Comparison of ENCODE assay signal across 29 cellular contexts in genomic region chr1:72056516-72056915, GRCh38.
"Had no signal": no experiment of that assay in that cellular context is flagged by ENCODE, and none has a peak within 500 bp of the region (broad histone marks: within the 10 kb centered on the region; RNA-seq: fewer than 3 reads in every experiment).

No MANE protein-coding gene starts in this region.

- ATAC-seq: effector memory CD8-positive, alpha-beta T cell; esophagus mucosa; foreskin keratinocyte; gastrocnemius medialis; gastroesophageal sphincter; heart left ventricle; heart right ventricle had no signal

- H3K4me1 Mint-ChIP-seq: endodermal cell had no signal

- H3K4me2 ChIP-seq: hepatocyte had no signal

- DNase-seq: colonic mucosa; cortex of kidney; dermis blood vessel endothelial cell; dorsolateral prefrontal cortex; effector CD4-positive, alpha-beta T cell; effector CD8-positive, alpha-beta T cell; effector memory CD4-positive, alpha-beta T cell; effector memory CD8-positive, alpha-beta T cell; endodermal cell; erythroblast; esophagus squamous epithelium; foreskin fibroblast; foreskin keratinocyte; foreskin melanocyte; gastrocnemius medialis; glutamatergic neuron; head of caudate nucleus; heart left ventricle; heart right ventricle had no signal

- FAIRE-seq: endometrium, endothelial cell of umbilical vein, frontal cortex had no signal

- H3K4me3 ChIP-seq: colonic mucosa, coronary artery, dorsolateral prefrontal cortex, esophagus muscularis mucosa, esophagus squamous epithelium, gastrocnemius medialis, gastroesophageal sphincter, heart left ventricle, heart right ventricle, hepatocyte had no signal

- H3K4me1 ChIP-seq: colonic mucosa, esophagus squamous epithelium, foreskin keratinocyte, gastrocnemius medialis, gastroesophageal sphincter, heart left ventricle, heart right ventricle had no signal

- H2AFZ ChIP-seq: hepatocyte had no signal

- H3K36me3 ChIP-seq: colonic mucosa, esophagus muscularis mucosa, esophagus squamous epithelium, gastrocnemius medialis, gastroesophageal sphincter, heart left ventricle, heart right ventricle had no signal

- H3K27me3 ChIP-seq: colonic mucosa, dorsolateral prefrontal cortex, esophagus muscularis mucosa, esophagus squamous epithelium, foreskin keratinocyte, gastrocnemius medialis, gastroesophageal sphincter, heart left ventricle, heart right ventricle, hepatocyte had no signal

- H3K4me3 Mint-ChIP-seq: dendritic cell treated with granulocyte-macrophage colony-stimulating factor and Interleukin-4, amounts not matched to agents 40 ng/mL and 50 ng/mL, for 4 days; effector memory CD8-positive, alpha-beta T cell; endodermal cell had no signal

- H3K27me3 Mint-ChIP-seq: dendritic cell treated with granulocyte-macrophage colony-stimulating factor and Interleukin-4, amounts not matched to agents 40 ng/mL and 50 ng/mL, for 4 days; effector memory CD8-positive, alpha-beta T cell had no signal

- H3K9me3 Mint-ChIP-seq: dendritic cell treated with granulocyte-macrophage colony-stimulating factor and Interleukin-4, amounts not matched to agents 40 ng/mL and 50 ng/mL, for 4 days; endodermal cell had no signal

- H3K27ac Mint-ChIP-seq: dendritic cell treated with granulocyte-macrophage colony-stimulating factor and Interleukin-4, amounts not matched to agents 40 ng/mL and 50 ng/mL, for 4 days; effector memory CD8-positive, alpha-beta T cell; endodermal cell had no signal

- H3K9me3 ChIP-seq: colonic mucosa, esophagus muscularis mucosa, esophagus squamous epithelium, gastrocnemius medialis, gastroesophageal sphincter, heart left ventricle, heart right ventricle had no signal

- H3K79me2 ChIP-seq: hepatocyte had no signal

- H3K27ac ChIP-seq: colonic mucosa, coronary artery, dorsolateral prefrontal cortex, epithelial cell of prostate, esophagus muscularis mucosa, esophagus squamous epithelium, foreskin keratinocyte, gastrocnemius medialis, gastroesophageal sphincter, heart left ventricle, heart right ventricle, hepatocyte had no signal
